ENCODE assay signal across 1 cellular context in genomic region chr7:43645699-43646226, GRCh38.
TF ChIP-seq lines count a peak whose summit lies in the region.

No MANE protein-coding gene starts in this region.

TF ChIP-seq in WTC11, 78 proteins besides CTCF, POLR2A, EP300 and RAD21 (continued from another document):
- no peak for TF ChIP-seq E2F4 (CRISPR knock-in tag; IDR thresholded peaks at IDR 0.05; ENCODE audit: borderline replicate concordance, low read depth)
- TF ChIP-seq, protein P1, sequence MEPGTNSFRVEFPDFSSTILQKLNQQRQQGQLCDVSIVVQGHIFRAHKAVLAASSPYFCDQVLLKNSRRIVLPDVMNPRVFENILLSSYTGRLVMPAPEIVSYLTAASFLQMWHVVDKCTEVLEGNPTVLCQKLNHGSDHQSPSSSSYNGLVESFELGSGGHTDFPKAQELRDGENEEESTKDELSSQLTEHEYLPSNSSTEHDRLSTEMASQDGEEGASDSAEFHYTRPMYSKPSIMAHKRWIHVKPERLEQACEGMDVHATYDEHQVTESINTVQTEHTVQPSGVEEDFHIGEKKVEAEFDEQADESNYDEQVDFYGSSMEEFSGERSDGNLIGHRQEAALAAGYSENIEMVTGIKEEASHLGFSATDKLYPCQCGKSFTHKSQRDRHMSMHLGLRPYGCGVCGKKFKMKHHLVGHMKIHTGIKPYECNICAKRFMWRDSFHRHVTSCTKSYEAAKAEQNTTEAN (CRISPR knock-in tag; IDR thresholded peaks at IDR 0.05) = no peak
- no peak for TF ChIP-seq PRRX2 (CRISPR knock-in tag; IDR thresholded peaks at IDR 0.05)
- TF ChIP-seq, protein P2, sequence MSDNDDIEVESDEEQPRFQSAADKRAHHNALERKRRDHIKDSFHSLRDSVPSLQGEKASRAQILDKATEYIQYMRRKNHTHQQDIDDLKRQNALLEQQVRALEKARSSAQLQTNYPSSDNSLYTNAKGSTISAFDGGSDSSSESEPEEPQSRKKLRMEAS (CRISPR knock-in tag; IDR thresholded peaks at IDR 0.05) = no peak
- no peak for TF ChIP-seq FOXP1 (CRISPR knock-in tag; IDR thresholded peaks at IDR 0.05; ENCODE audit: borderline replicate concordance)
- TF ChIP-seq, protein P3, sequence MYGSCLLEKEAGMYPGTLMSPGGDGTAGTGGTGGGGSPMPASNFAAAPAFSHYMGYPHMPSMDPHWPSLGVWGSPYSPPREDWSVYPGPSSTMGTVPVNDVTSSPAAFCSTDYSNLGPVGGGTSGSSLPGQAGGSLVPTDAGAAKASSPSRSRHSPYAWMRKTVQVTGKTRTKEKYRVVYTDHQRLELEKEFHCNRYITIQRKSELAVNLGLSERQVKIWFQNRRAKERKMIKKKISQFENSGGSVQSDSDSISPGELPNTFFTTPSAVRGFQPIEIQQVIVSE (CRISPR knock-in tag; IDR thresholded peaks at IDR 0.05; ENCODE audit: borderline replicate concordance) = no peak
- no peak for TF ChIP-seq FOXJ3 (CRISPR knock-in tag; IDR thresholded peaks at IDR 0.05; ENCODE audit: borderline replicate concordance)
